In the genomic region with DNA sequence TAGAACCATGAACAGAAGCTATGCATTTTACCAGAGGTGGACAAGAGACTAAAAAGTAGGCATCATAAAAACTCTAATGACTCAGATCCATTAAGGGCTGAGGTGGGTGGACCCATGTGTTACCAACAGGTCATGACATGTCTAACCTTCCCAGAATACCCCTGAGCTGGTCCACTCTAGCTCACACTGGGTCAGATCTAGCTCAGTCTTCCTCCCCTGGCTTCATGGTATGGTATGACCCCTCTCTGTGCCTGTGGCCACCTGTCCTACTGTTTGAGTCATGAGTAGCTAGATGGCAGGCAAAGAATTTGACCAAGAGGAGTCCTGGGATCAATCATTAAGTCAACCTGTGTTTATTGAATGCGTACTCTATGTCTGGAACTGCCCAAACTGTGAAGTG, we compare ENCODE assay signal across 33 cellular contexts.
"Had no signal": no experiment of that assay in that cellular context is flagged by ENCODE, and none has a peak within 500 bp of the region (broad histone marks: within the 10 kb centered on the region; RNA-seq: fewer than 3 reads in every experiment).

No MANE protein-coding gene starts in this region.

- H3K27me3 Mint-ChIP-seq: activated CD4-positive, alpha-beta memory T cell treated with anti-CD3 and anti-CD28 coated beads for 36 hours; activated CD4-positive, alpha-beta T cell treated with anti-CD3 and anti-CD28 coated beads for 36 hours; activated CD4-positive, alpha-beta T cell treated with anti-CD3 and anti-CD28 coated beads, Interleukin-2, amount 10 ng/mL, durations not matched to agents 24 days and 14 days; activated naive CD4-positive, alpha-beta T cell treated with anti-CD3 and anti-CD28 coated beads, Interleukin-2, amount 10 ng/mL, durations not matched to agents 7 days and 5 days; activated naive CD8-positive, alpha-beta T cell treated with anti-CD3 and anti-CD28 coated beads, Interleukin-2, amount 10 ng/mL, durations not matched to agents 7 days and 5 days; central memory CD8-positive, alpha-beta T cell; dendritic cell treated with granulocyte-macrophage colony-stimulating factor and Interleukin-4, amounts not matched to agents 40 ng/mL and 50 ng/mL, for 4 days had no signal

- H3K4me1 Mint-ChIP-seq: activated CD4-positive, alpha-beta T cell treated with anti-CD3 and anti-CD28 coated beads for 36 hours; activated naive CD4-positive, alpha-beta T cell treated with anti-CD3 and anti-CD28 coated beads, Interleukin-2, amount 10 ng/mL, durations not matched to agents 7 days and 5 days; activated naive CD8-positive, alpha-beta T cell treated with anti-CD3 and anti-CD28 coated beads, Interleukin-2, amount 10 ng/mL, durations not matched to agents 7 days and 5 days; central memory CD8-positive, alpha-beta T cell; endodermal cell had no signal

- H3K4me3 ChIP-seq: ascending aorta, breast epithelium, cardiac muscle cell, coronary artery, dorsolateral prefrontal cortex, heart left ventricle had no signal

- H3K36me3 Mint-ChIP-seq: activated CD4-positive, alpha-beta memory T cell treated with anti-CD3 and anti-CD28 coated beads for 36 hours; activated CD8-positive, alpha-beta memory T cell treated with anti-CD3 and anti-CD28 coated beads, Interleukin-2, amount 10 ng/mL, durations not matched to agents 7 days and 5 days; activated naive CD4-positive, alpha-beta T cell treated with anti-CD3 and anti-CD28 coated beads, Interleukin-2, amount 10 ng/mL, durations not matched to agents 7 days and 5 days; activated naive CD4-positive, alpha-beta T cell treated with anti-CD3 and anti-CD28 coated beads, Interleukin-2, amount 50 U/mL, for 72 hours; activated naive CD8-positive, alpha-beta T cell treated with anti-CD3 and anti-CD28 coated beads, Interleukin-2, amount 10 ng/mL, durations not matched to agents 7 days and 5 days; brain had no signal

- H3K27ac Mint-ChIP-seq: activated CD4-positive, alpha-beta memory T cell treated with anti-CD3 and anti-CD28 coated beads for 36 hours; activated CD4-positive, alpha-beta T cell treated with anti-CD3 and anti-CD28 coated beads for 36 hours; activated CD4-positive, alpha-beta T cell treated with anti-CD3 and anti-CD28 coated beads, Interleukin-2, amount 10 ng/mL, durations not matched to agents 24 days and 14 days; activated CD8-positive, alpha-beta T cell treated with anti-CD3 and anti-CD28 coated beads, Interleukin-2, amount 10 ng/mL, durations not matched to agents 7 days and 5 days; activated naive CD4-positive, alpha-beta T cell treated with anti-CD3 and anti-CD28 coated beads, Interleukin-2, amount 10 ng/mL, durations not matched to agents 7 days and 5 days; activated naive CD4-positive, alpha-beta T cell treated with anti-CD3 and anti-CD28 coated beads, Interleukin-2, amount 50 U/mL, for 72 hours; activated naive CD8-positive, alpha-beta T cell treated with anti-CD3 and anti-CD28 coated beads, Interleukin-2, amount 10 ng/mL, durations not matched to agents 7 days and 5 days; activated T-helper 1 cell treated with anti-CD3 and anti-CD28 coated beads, Interleukin-12 subunit alpha, Interleukin-12 subunit beta, Interleukin-2, Interleukin-4 antibody, amounts not matched to agents 30 ng/mL and 10 ng/mL and 1 ng/mL, durations not matched to agents 14 hours and 24 hours and 36 hours; dendritic cell treated with granulocyte-macrophage colony-stimulating factor and Interleukin-4, amounts not matched to agents 40 ng/mL and 50 ng/mL, for 4 days; endodermal cell; T-helper 2 cell treated with Interferon-gamma antibody and Interleukin-4, amounts not matched to agents 5 μg/mL and 100 μg/mL, for 36 hours had no signal

- H3K36me3 ChIP-seq: ascending aorta, breast epithelium, cardiac muscle cell, heart left ventricle had no signal

- H3K9me3 Mint-ChIP-seq: activated CD4-positive, alpha-beta memory T cell treated with anti-CD3 and anti-CD28 coated beads for 36 hours; activated CD4-positive, alpha-beta T cell treated with anti-CD3 and anti-CD28 coated beads, Interleukin-2, amount 10 ng/mL, durations not matched to agents 24 days and 14 days; activated naive CD4-positive, alpha-beta T cell treated with anti-CD3 and anti-CD28 coated beads, Interleukin-2, amount 10 ng/mL, durations not matched to agents 7 days and 5 days; activated naive CD4-positive, alpha-beta T cell treated with anti-CD3 and anti-CD28 coated beads, Interleukin-2, amount 50 U/mL, for 72 hours; activated naive CD8-positive, alpha-beta T cell treated with anti-CD3 and anti-CD28 coated beads, Interleukin-2, amount 10 ng/mL, durations not matched to agents 7 days and 5 days; activated T-helper 1 cell treated with anti-CD3 and anti-CD28 coated beads, Interleukin-12 subunit alpha, Interleukin-12 subunit beta, Interleukin-2, Interleukin-4 antibody, amounts not matched to agents 30 ng/mL and 10 ng/mL and 1 ng/mL, durations not matched to agents 14 hours and 24 hours and 36 hours; brain; dendritic cell treated with granulocyte-macrophage colony-stimulating factor and Interleukin-4, amounts not matched to agents 40 ng/mL and 50 ng/mL, for 4 days; endodermal cell; T-helper 1 cell treated with Interleukin-12 subunit alpha and Interleukin-12 subunit beta and Interleukin-4 antibody, amounts not matched to agents 30 μg/mL and 1 μg/mL, for 36 hours; T-helper 2 cell treated with Interferon-gamma antibody and Interleukin-4, amounts not matched to agents 5 μg/mL and 100 μg/mL, for 36 hours had no signal

- H3K4me3 Mint-ChIP-seq: activated CD4-positive, alpha-beta memory T cell treated with anti-CD3 and anti-CD28 coated beads for 36 hours; activated CD4-positive, alpha-beta T cell treated with anti-CD3 and anti-CD28 coated beads for 36 hours; activated CD4-positive, alpha-beta T cell treated with anti-CD3 and anti-CD28 coated beads, Interleukin-2, amount 10 ng/mL, durations not matched to agents 24 days and 14 days; activated CD8-positive, alpha-beta T cell treated with anti-CD3 and anti-CD28 coated beads, Interleukin-2, amount 10 ng/mL, durations not matched to agents 7 days and 5 days; activated naive CD4-positive, alpha-beta T cell treated with anti-CD3 and anti-CD28 coated beads, Interleukin-2, amount 10 ng/mL, durations not matched to agents 7 days and 5 days; activated naive CD8-positive, alpha-beta T cell treated with anti-CD3 and anti-CD28 coated beads, Interleukin-2, amount 10 ng/mL, durations not matched to agents 7 days and 5 days; activated T-helper 1 cell treated with anti-CD3 and anti-CD28 coated beads, Interleukin-12 subunit alpha, Interleukin-12 subunit beta, Interleukin-2, Interleukin-4 antibody, amounts not matched to agents 30 ng/mL and 10 ng/mL and 1 ng/mL, durations not matched to agents 14 hours and 24 hours and 36 hours; central memory CD8-positive, alpha-beta T cell; dendritic cell treated with granulocyte-macrophage colony-stimulating factor and Interleukin-4, amounts not matched to agents 40 ng/mL and 50 ng/mL, for 4 days; endodermal cell; T-helper 2 cell treated with Interferon-gamma antibody and Interleukin-4, amounts not matched to agents 5 μg/mL and 100 μg/mL, for 36 hours had no signal

- H3K27ac ChIP-seq: ascending aorta, breast epithelium, cardiac muscle cell, coronary artery, dorsolateral prefrontal cortex, heart left ventricle had no signal

- H3K27me3 ChIP-seq: ascending aorta, breast epithelium, dorsolateral prefrontal cortex, heart left ventricle had no signal

- H3K4me1 ChIP-seq: ascending aorta, breast epithelium, heart left ventricle had no signal

- H3K9me3 ChIP-seq: ascending aorta, breast epithelium, heart left ventricle had no signal

- DNase-seq: activated CD4-positive, alpha-beta memory T cell treated with anti-CD3 and anti-CD28 coated beads for 36 hours; activated CD4-positive, alpha-beta T cell treated with anti-CD3 and anti-CD28 coated beads for 36 hours; activated CD4-positive, alpha-beta T cell treated with anti-CD3 and anti-CD28 coated beads, Interleukin-2, amount 10 ng/mL, durations not matched to agents 24 days and 14 days; activated CD4-positive, CD25-positive, alpha-beta regulatory T cell; activated CD4-positive, CD25-positive, alpha-beta regulatory T cell treated with anti-CD3 and anti-CD28 coated beads, Interleukin-2, amount 50 U/mL, for 72 hours; activated CD8-positive, alpha-beta memory T cell treated with anti-CD3 and anti-CD28 coated beads, Interleukin-2, amount 10 ng/mL, durations not matched to agents 7 days and 5 days; activated CD8-positive, alpha-beta memory T cell treated with anti-CD3 and anti-CD28 coated beads, Interleukin-2, amount 50 U/mL, for 4 hours; activated CD8-positive, alpha-beta T cell treated with anti-CD3 and anti-CD28 coated beads, Interleukin-2, amount 10 ng/mL, durations not matched to agents 7 days and 5 days; activated gamma-delta T cell; activated naive CD4-positive, alpha-beta T cell; activated naive CD4-positive, alpha-beta T cell treated with anti-CD3 and anti-CD28 coated beads, Interleukin-2, amount 10 ng/mL, durations not matched to agents 7 days and 5 days; activated naive CD8-positive, alpha-beta T cell treated with anti-CD3 and anti-CD28 coated beads, Interleukin-2, amount 10 ng/mL, durations not matched to agents 7 days and 5 days; activated T-cell treated with anti-CD3 and anti-CD28 coated beads, Interleukin-2, amount 50 U/mL, for 1 hour; activated T-cell treated with anti-CD3 and anti-CD28 coated beads, Interleukin-2, amount 50 U/mL, for 48 hours; dorsolateral prefrontal cortex; effector memory CD4-positive, alpha-beta T cell; endodermal cell; foreskin fibroblast; heart left ventricle; T1000 had no signal

- ATAC-seq: activated CD4-positive, alpha-beta T cell treated with anti-CD3 and anti-CD28 coated beads for 36 hours; activated CD8-positive, alpha-beta T cell treated with anti-CD3 and anti-CD28 coated beads, Interleukin-2, amount 10 ng/mL, durations not matched to agents 7 days and 5 days; activated naive CD4-positive, alpha-beta T cell treated with anti-CD3 and anti-CD28 coated beads, Interleukin-2, amount 50 U/mL, for 72 hours; esophagus mucosa; heart left ventricle had no signal

- FAIRE-seq: frontal cortex had no signal
